ENCODE assay signal across 14 cellular contexts in the genomic region with DNA sequence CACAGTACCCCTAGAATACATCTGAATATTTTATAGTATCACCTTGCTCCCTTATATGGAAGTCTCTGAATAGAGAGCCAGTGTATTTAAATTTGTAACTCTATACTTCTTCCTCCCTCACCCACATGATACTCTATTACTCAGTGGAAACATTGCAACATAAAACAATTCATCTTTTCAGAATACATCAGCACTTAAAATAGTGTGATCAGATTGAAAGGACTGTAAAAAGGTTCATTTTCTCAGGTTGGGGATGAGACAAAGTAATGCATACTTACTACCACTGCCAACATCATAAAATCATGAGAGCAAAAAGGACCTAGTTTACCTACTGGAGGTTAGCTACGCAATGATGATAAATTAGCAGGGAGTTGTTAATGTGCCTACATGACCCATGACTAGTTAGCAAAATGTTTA. TPM values are rescaled to one million over a fixed set of nuclear protein-coding genes. Genes with fewer than 3 reads are reported as not detected.
DNase-seq lines count a peak whose midpoint lies in the region; ATAC-seq and TF ChIP-seq lines count a peak whose summit lies in the region.
"Had no signal": no experiment of that assay in that cellular context is flagged by ENCODE, and none has a peak within 500 bp of the region (broad histone marks: within the 10 kb centered on the region; RNA-seq: fewer than 3 reads in every experiment).

No MANE protein-coding gene starts in this region.

- H3K4me1 ChIP-seq in HCT116 (ENCODE audit: control insufficient read depth in 1 of 2, insufficient read depth in 2 of 2, low read length in 2 of 2): no peaks in the 10 kb centered on the region
- H3K4me1 ChIP-seq in PC-9 (replicated peaks; ENCODE audit: insufficient read depth): peaks cover 16% of the 10 kb centered on the region
- H3K4me1 ChIP-seq: tibial nerve had no signal

- no peak overlapping the region for H3K9ac ChIP-seq in HCT116 (ENCODE audit: low read length)

- TF ChIP-seq RAD21 in HCT116 (IDR thresholded peaks at IDR 0.05; ENCODE audit: low read depth): no peak

- no peaks in the 10 kb centered on the region for H4K20me1 ChIP-seq in HCT116 (ENCODE audit: insufficient read depth)
- H4K20me1 ChIP-seq in PC-9 (ENCODE audit: insufficient read depth): no peaks in the 10 kb centered on the region

- H3K4me3 ChIP-seq in HCT116 (replicated peaks in 1 of 2; ENCODE audit: low read depth in 1 of 2, low read length in 2 of 2) (no peak overlapping the region), PC-9 (no peak overlapping the region)
- H3K4me3 ChIP-seq: coronary artery, tibial nerve had no signal

- no TSS peak for BruUV-seq in HCT116 (replicated peaks; lab: Mats Ljungman, UMichigan)
- BruUV-seq in PC-9 (replicated peaks; lab: Mats Ljungman, UMichigan): no TSS peak

- CTCF ChIA-PET in HCT116 (lab: Charles Lee) (interaction anchor here (0.9 kb wide), 1 partner anchor 12 kb away, joined by 3 read pairs; no protein-coding TSS in a partner anchor), PC-9 (lab: Charles Lee) (no interaction called here)

- intact Hi-C loops in HCT116 (cut with micrococcal nuclease) (no loop called here), PC-9 (cut with micrococcal nuclease; ENCODE audit: unreplicated experiment) (no loop called here)

- DNase-seq in HCT116 (ENCODE audit: low read depth, low spot score) (no peak), PC-9 (peak in 1 of 2 experiments; percentile 71), fibroblast of gingiva (ENCODE audit: low read depth) (peak; percentile 76), renal cortical epithelial cell (ENCODE audit: low read depth) (peak; percentile 81), kidney tubule cell (ENCODE audit: low spot score) (no peak), NCI-H524 (lab: John Stamatoyannopoulos, UW) (no peak)
- DNase-seq: activated CD8-positive, alpha-beta memory T cell treated with anti-CD3 and anti-CD28 coated beads for 24 hours; activated naive CD4-positive, alpha-beta T cell treated with anti-CD3 and anti-CD28 coated beads, Interleukin-2, amount 10 ng/mL, durations not matched to agents 7 days and 5 days; NCI-H446; nephron progenitor cell had no signal

- H3K9me2 ChIP-seq in HCT116 (ENCODE audit: insufficient read depth) (no peaks in the 10 kb centered on the region), PC-9 (ENCODE audit: insufficient read depth) (no peaks in the 10 kb centered on the region)

- H3K27ac ChIP-seq in HCT116 (ENCODE audit: low read depth, low read length) (no peak overlapping the region), PC-9 (peak overlapping the region; percentile 40)
- H3K27ac ChIP-seq: coronary artery, tibial nerve had no signal

- no peak for TF ChIP-seq POLR2A in HCT116 (IDR thresholded peaks at IDR 0.05; ENCODE audit: borderline replicate concordance, extremely low read depth, insufficient read depth, insufficient read length)

- TF ChIP-seq CTCF in HCT116 (IDR thresholded peaks at IDR 0.05 in 2 of 3, conservative IDR thresholded peaks at IDR 0.05 in 1 of 3; ENCODE audit: borderline replicate concordance in 1 of 3, insufficient read depth in 1 of 3, low read depth in 2 of 3, low read length in 2 of 3) (no peak), PC-9 (conservative IDR thresholded peaks at IDR 0.05) (no peak)

- H3K36me3 ChIP-seq in HCT116 (ENCODE audit: control insufficient read depth in 1 of 2, insufficient read depth in 2 of 2, low read length in 2 of 2) (no peaks in the 10 kb centered on the region), PC-9 (ENCODE audit: low read depth) (no peaks in the 10 kb centered on the region)
- H3K36me3 ChIP-seq: tibial nerve had no signal

- H2AFZ ChIP-seq in HCT116 (ENCODE audit: low read depth, low read length, poor library complexity, severe bottlenecking) (no peak overlapping the region), PC-9 (no peak overlapping the region)

- RAD21 ChIA-PET in HCT116 (lab: Charles Lee; ENCODE audit: low non-redundant PET in 1 of 2, low total read pairs in 2 of 2, uncharacterized antibody in 2 of 2, unreplicated experiment in 2 of 2): no interaction called here

- no peaks in the 10 kb centered on the region for H3F3A ChIP-seq in PC-9 (ENCODE audit: insufficient read depth, low read depth)

- H3K9me3 ChIP-seq in HCT116 (ENCODE audit: control insufficient read depth in 1 of 2, insufficient read depth in 1 of 2, low read depth in 1 of 2, low read length in 2 of 2) (no peaks in the 10 kb centered on the region), PC-9 (ENCODE audit: insufficient read depth, low read depth) (peaks cover 6% of the 10 kb centered on the region; the same call in 1 of the 2 replicates)
- H3K9me3 ChIP-seq: tibial nerve had no signal

- H3K4me2 ChIP-seq in HCT116 (ENCODE audit: low read length): no peak overlapping the region
- H3K4me2 ChIP-seq in PC-9: 0 out of 2 replicates have a peak overlapping the region, but pooled peaks have one; percentile 9

- POLR2A ChIA-PET in HCT116 (lab: Charles Lee) (no interaction called here), PC-9 (lab: Charles Lee; ENCODE audit: unreplicated experiment) (no interaction called here)

- no peaks in the 10 kb centered on the region for H3K27me3 ChIP-seq in HCT116 (ENCODE audit: insufficient read depth, low read length)
- no peaks in the 10 kb centered on the region for H3K27me3 ChIP-seq in PC-9 (ENCODE audit: insufficient read depth, low read depth)
- H3K27me3 ChIP-seq: tibial nerve had no signal

- H3K79me2 ChIP-seq in HCT116 (ENCODE audit: insufficient read depth, low read length) (no peaks in the 10 kb centered on the region), PC-9 (ENCODE audit: low read depth) (no peaks in the 10 kb centered on the region)

- ATAC-seq in HCT116 (no peak), HG03354 (IDR thresholded peaks at IDR 0.05; ENCODE audit: poor library complexity, severe bottlenecking, unreplicated experiment) (no peak)
- ATAC-seq: left lobe of liver had no signal

TF ChIP-seq in HCT116, 20 proteins besides CTCF, POLR2A, EP300 and RAD21:
- no peak for TF ChIP-seq ZFX (IDR thresholded peaks at IDR 0.05)
- TF ChIP-seq CEBPB (IDR thresholded peaks at IDR 0.05; ENCODE audit: low read depth): peak; percentile 30; the same call in 1 of the 2 replicates
- 0 out of 2 replicates have a peak, but pooled peaks have one; percentile 57 for TF ChIP-seq SRF (IDR thresholded peaks at IDR 0.05; ENCODE audit: low read depth)

RNA-seq across cellular contexts. Expression of gene THRB, which starts 13.8 kb away (rescaled TPM):
- total RNA-seq in HCT116 (2021; ENCODE audit: unreplicated experiment) (2.5 TPM), PC-9 (2021) (9.7 and 11.2 TPM in 2 replicates), renal cortical epithelial cell (11.8 and 46.1 TPM in 2 replicates)
- 0.75 and 1.5 TPM in 2 replicates for polyA plus RNA-seq in HCT116 (2012)

Comparison
In these comparisons a context has a peak if more than half of its experiments do, and no peak if none do; other contexts are left out.
1. DNase-seq: peak in fibroblast of gingiva (single experiment) and renal cortical epithelial cell (single experiment); none in HCT116 (single experiment), kidney tubule cell (single experiment) and NCI-H524 (0 of 2).